ENCODE assay signal across 1 cellular context in genomic region chr6:136527831-136528230, GRCh38.
TF ChIP-seq lines count a peak whose summit lies in the region.

No MANE protein-coding gene starts in this region.

TF ChIP-seq in GM23338, 12 proteins besides CTCF, POLR2A, EP300 and RAD21 (continued from another document):
- TF ChIP-seq, protein P1, sequence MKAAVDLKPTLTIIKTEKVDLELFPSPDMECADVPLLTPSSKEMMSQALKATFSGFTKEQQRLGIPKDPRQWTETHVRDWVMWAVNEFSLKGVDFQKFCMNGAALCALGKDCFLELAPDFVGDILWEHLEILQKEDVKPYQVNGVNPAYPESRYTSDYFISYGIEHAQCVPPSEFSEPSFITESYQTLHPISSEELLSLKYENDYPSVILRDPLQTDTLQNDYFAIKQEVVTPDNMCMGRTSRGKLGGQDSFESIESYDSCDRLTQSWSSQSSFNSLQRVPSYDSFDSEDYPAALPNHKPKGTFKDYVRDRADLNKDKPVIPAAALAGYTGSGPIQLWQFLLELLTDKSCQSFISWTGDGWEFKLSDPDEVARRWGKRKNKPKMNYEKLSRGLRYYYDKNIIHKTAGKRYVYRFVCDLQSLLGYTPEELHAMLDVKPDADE (IDR thresholded peaks at IDR 0.05): no peak
- TF ChIP-seq REST (IDR thresholded peaks at IDR 0.05; ENCODE audit: unreplicated experiment) (no peak), POLR2AphosphoS5 (IDR thresholded peaks at IDR 0.05; ENCODE audit: low read depth) (no peak), EZH2phosphoT487 (IDR thresholded peaks at IDR 0.05; ENCODE audit: unreplicated experiment) (no peak), STAT1 (IDR thresholded peaks at IDR 0.05; ENCODE audit: unreplicated experiment) (no peak)
